Comparison of ENCODE assay signal across 8 cellular contexts in the genomic region with DNA sequence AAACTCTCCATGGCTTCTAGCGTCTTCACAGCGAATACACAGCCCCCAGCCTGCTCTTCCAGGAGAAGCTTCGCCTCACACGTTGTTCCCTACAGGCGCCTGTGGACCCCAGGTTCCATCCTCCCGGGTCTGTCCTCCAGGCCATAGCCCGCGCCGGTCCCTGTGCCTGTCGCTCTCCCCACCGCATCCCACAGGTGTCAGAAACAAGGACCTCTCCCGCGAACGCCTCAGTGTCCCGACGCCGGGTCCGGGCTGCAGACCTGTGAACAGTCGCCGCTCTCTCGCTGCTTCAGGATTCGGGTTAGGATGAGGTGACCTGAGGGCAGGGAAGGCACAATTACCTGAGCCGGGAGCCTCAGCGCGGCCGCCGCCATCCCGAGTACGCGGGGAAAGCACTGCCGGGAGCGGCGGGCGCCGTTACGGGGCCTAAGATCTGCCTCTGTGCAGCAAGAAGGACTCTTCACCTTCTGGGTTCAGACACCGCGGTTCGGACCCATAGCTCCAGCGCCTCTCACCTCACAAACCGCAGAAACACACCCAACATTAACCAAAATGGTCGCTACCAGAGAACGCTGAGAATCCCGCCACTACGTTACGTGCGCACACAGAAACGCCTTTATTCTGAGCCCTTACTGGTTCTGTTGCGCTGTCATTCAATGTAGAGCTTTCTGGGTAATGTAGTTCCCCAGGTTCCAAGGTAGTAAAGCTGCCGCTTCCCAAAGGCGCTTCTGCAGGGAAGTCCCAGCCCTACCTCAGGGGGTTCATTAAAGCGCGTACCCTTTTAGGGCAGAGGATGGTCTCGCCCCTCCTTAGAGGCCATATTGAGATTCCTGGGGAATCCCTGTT. TPM values are rescaled to one million over a fixed set of nuclear protein-coding genes. Genes with fewer than 3 reads are reported as not detected.
DNase-seq lines count a peak whose midpoint lies in the region; ATAC-seq and TF ChIP-seq lines count a peak whose summit lies in the region.

A gene (minus strand): TSS at position 583 of the 846 bp plus-strand sequence. CDS start 1,580 bp downstream, outside the sequence.

- H3K9me3 ChIP-seq in naive thymus-derived CD4-positive, alpha-beta T cell (ENCODE audit: control insufficient read depth in 2 of 3, low read length in 3 of 3), result peaks cover 0 to 89% (median 17%) of the 10 kb centered on the region in 3 experiments
- no peaks in the 10 kb centered on the region for H3K9me3 ChIP-seq in thyroid gland

- peak within 1 kb of the TSS; percentile 63 to 88 (median 85) for H3K4me3 Mint-ChIP-seq in naive thymus-derived CD4-positive, alpha-beta T cell

- H3K27me3 Mint-ChIP-seq in naive thymus-derived CD4-positive, alpha-beta T cell, result peaks cover 0 to 17% (median 0%) of the 10 kb centered on the region in 5 donors

- ATAC-seq in naive thymus-derived CD4-positive, alpha-beta T cell, result peak; percentile 99

- peaks cover 19 to 60% (median 37%) of the 10 kb centered on the region in 5 donors for H3K36me3 Mint-ChIP-seq in naive thymus-derived CD4-positive, alpha-beta T cell

- 2 to 5% methylated on average over 14 to 52 of the region's 54 CpGs for WGBS in thyroid gland, 2 donors

- H3K4me1 ChIP-seq in naive thymus-derived CD4-positive, alpha-beta T cell (ENCODE audit: control insufficient read depth in 2 of 2, insufficient read depth in 2 of 2, low read length in 2 of 2), result no peaks in the 10 kb centered on the region
- H3K4me1 ChIP-seq in thyroid gland, result peaks cover 11 to 12% of the 10 kb centered on the region in 2 donors

- TF ChIP-seq CTCF in GM13977 (IDR thresholded peaks at IDR 0.05; ENCODE audit: extremely low read depth, insufficient read depth, missing control alignments) (no peak), foreskin fibroblast (IDR thresholded peaks at IDR 0.05; ENCODE audit: low read depth, low read length) (no peak), thyroid gland (IDR thresholded peaks at IDR 0.05) (no peak)

- peak within 1 kb of the TSS; percentile 69 for H3K27ac ChIP-seq in naive thymus-derived CD4-positive, alpha-beta T cell (ENCODE audit: low read depth, low read length)
- H3K27ac ChIP-seq in thyroid gland, result peak within 1 kb of the TSS; percentile 10 to 72 (median 56)

- CTCF ChIA-PET in naive thymus-derived CD4-positive, alpha-beta T cell (lab: Charles Lee), result no interaction called here

- peaks cover 0 to 28% (median 0%) of the 10 kb centered on the region in 3 experiments for H3K36me3 ChIP-seq in naive thymus-derived CD4-positive, alpha-beta T cell (ENCODE audit: control insufficient read depth in 2 of 3, insufficient read depth in 3 of 3, low read length in 3 of 3)
- peaks cover 0 to 6% of the 10 kb centered on the region in 2 donors for H3K36me3 ChIP-seq in thyroid gland

- peak; percentile 28 for DNase-seq in GM13977 (ENCODE audit: low spot score)
- DNase-seq in NCI-H1048 (lab: John Stamatoyannopoulos, UW), result peak; percentile 55
- peak; percentile 14 for DNase-seq in activated effector memory CD4-positive, alpha-beta T cell treated with Interleukin-2 at 50 U/mL for 16 hours
- peak; percentile 73 to 89 for DNase-seq in foreskin fibroblast
- DNase-seq in naive thymus-derived CD4-positive, alpha-beta T cell, result peak in 7 of 9 donors; percentile 7 to 49 (median 42)
- peak; percentile 68 to 72 for DNase-seq in thyroid gland
- DNase-seq in DMS79 (lab: John Stamatoyannopoulos, UW), result no peak
- DNase-seq in HuH-7 (ENCODE audit: low spot score), result no peak

- POLR2A ChIA-PET in naive thymus-derived CD4-positive, alpha-beta T cell (lab: Charles Lee), result no interaction called here

- H3K27ac Mint-ChIP-seq in naive thymus-derived CD4-positive, alpha-beta T cell, result peak within 1 kb of the TSS in 8 of 9 donors; percentile 51 to 93 (median 85)

- peaks cover 0 to 9% (median 6%) of the 10 kb centered on the region in 7 donors for H3K4me1 Mint-ChIP-seq in naive thymus-derived CD4-positive, alpha-beta T cell

- no peaks in the 10 kb centered on the region for H3K27me3 ChIP-seq in naive thymus-derived CD4-positive, alpha-beta T cell (ENCODE audit: control insufficient read depth in 2 of 2, insufficient read depth in 2 of 2, low read length in 2 of 2)
- H3K27me3 ChIP-seq in thyroid gland, result no peaks in the 10 kb centered on the region

- H3K9me3 Mint-ChIP-seq in naive thymus-derived CD4-positive, alpha-beta T cell, result peaks cover 4 to 98% (median 81%) of the 10 kb centered on the region in 11 donors

- peak in 1 of 2 donors; percentile 38 for TF ChIP-seq POLR2A in thyroid gland (IDR thresholded peaks at IDR 0.05)

- intact Hi-C loops in naive thymus-derived CD4-positive, alpha-beta T cell (cut with micrococcal nuclease), result loop anchor here (1.0 to 2.0 kb wide), 2 partner anchors 12 to 18 kb away; a partner anchor contains a TSS
- intact Hi-C loops in thyroid gland (cut with DNase I), result no loop called here

- H3K4me3 ChIP-seq in foreskin fibroblast (ENCODE audit: low read depth in 1 of 2, low read length in 2 of 2), result peak within 1 kb of the TSS; percentile 82 to 85
- H3K4me3 ChIP-seq in naive thymus-derived CD4-positive, alpha-beta T cell (ENCODE audit: low read length), result peak within 1 kb of the TSS; percentile 31
- peak within 1 kb of the TSS; percentile 2 to 83 (median 60) for H3K4me3 ChIP-seq in thyroid gland (replicated peaks in 1 of 3)

- in situ Hi-C loops in GM13977 (cut with MboI; ENCODE audit: low pct_unique_long_range_greater_than_20kb, low sequenced_read_pairs, unreplicated experiment), result no loop called here

RNA-seq across cellular contexts. Expression of the gene that starts here (rescaled TPM):
- total RNA-seq in naive thymus-derived CD4-positive, alpha-beta T cell, result 1 to 10 TPM; 2.1 to 7.7 (median 6.0) TPM
- polyA plus RNA-seq in naive thymus-derived CD4-positive, alpha-beta T cell, result 1 to 10 TPM; 1.8 to 2.2 TPM
- 10 to 100 TPM in 3 of 4 donors, 1 to 10 TPM in 1; 9.3 to 17.2 (median 11.7) TPM for total RNA-seq in thyroid gland

Comparison
In these comparisons a context has a peak if more than half of its experiments do, and no peak if none do; other contexts are left out.
1. DNase-seq: peak in GM13977 (single experiment), NCI-H1048 (single experiment), activated effector memory CD4-positive, alpha-beta T cell treated with Interleukin-2 at 50 U/mL for 16 hours (single experiment), foreskin fibroblast (2 of 2), naive thymus-derived CD4-positive, alpha-beta T cell (7 of 9) and thyroid gland (2 of 2); none in DMS79 (single experiment) and HuH-7 (single experiment).
2. H3K4me3 ChIP-seq: peak in every context shown above with its lines; median percentile 84 in foreskin fibroblast; 60 in thyroid gland; 31 in naive thymus-derived CD4-positive, alpha-beta T cell.